Comparison of ENCODE assay signal across 2 cellular contexts in genomic region chr17:7612294-7612640, GRCh38.
TF ChIP-seq lines count a peak whose summit lies in the region.

No MANE protein-coding gene starts in this region.

TF ChIP-seq in SK-N-SH, 30 proteins besides CTCF, POLR2A, EP300 and RAD21 (continued from another document):
- TF ChIP-seq MXI1 (IDR thresholded peaks at IDR 0.05; ENCODE audit: low read depth, low read length) (no peak), REST (IDR thresholded peaks at IDR 0.05; ENCODE audit: low read depth, low read length) (no peak), USF2 (IDR thresholded peaks at IDR 0.05; ENCODE audit: borderline replicate concordance, low read depth, low read length) (no peak), FOXJ3 (CRISPR knock-in tag; IDR thresholded peaks at IDR 0.05) (no peak), POLR2AphosphoS5 (IDR thresholded peaks at IDR 0.05; ENCODE audit: low read depth, low read length) (no peak), NFIC (IDR thresholded peaks at IDR 0.05; ENCODE audit: borderline replicate concordance) (no peak), RXRA (IDR thresholded peaks at IDR 0.05; ENCODE audit: borderline replicate concordance, low read depth) (no peak), MAX (IDR thresholded peaks at IDR 0.05; ENCODE audit: low read depth) (no peak), YY1 (IDR thresholded peaks at IDR 0.05; ENCODE audit: low read depth) (no peak)

TF ChIP-seq in SK-N-SH treated with all-trans-retinoic acid at 6 μM for 48 hours, 23 proteins besides CTCF, POLR2A, EP300 and RAD21:
- TF ChIP-seq PATZ1 (CRISPR knock-in tag; IDR thresholded peaks at IDR 0.05; ENCODE audit: borderline replicate concordance) (no peak), ZC3H10 (CRISPR knock-in tag; IDR thresholded peaks at IDR 0.05) (no peak), RARB (CRISPR knock-in tag; IDR thresholded peaks at IDR 0.05) (no peak), SNAI2 (CRISPR knock-in tag; IDR thresholded peaks at IDR 0.05) (no peak), CSRNP3 (CRISPR knock-in tag; IDR thresholded peaks at IDR 0.05) (no peak), CREB5 (CRISPR knock-in tag; IDR thresholded peaks at IDR 0.05; ENCODE audit: low read depth) (no peak), TCF4 (CRISPR knock-in tag; IDR thresholded peaks at IDR 0.05; ENCODE audit: borderline replicate concordance) (no peak)
